9 cellular contexts compared by ENCODE assay signal in the genomic region with DNA sequence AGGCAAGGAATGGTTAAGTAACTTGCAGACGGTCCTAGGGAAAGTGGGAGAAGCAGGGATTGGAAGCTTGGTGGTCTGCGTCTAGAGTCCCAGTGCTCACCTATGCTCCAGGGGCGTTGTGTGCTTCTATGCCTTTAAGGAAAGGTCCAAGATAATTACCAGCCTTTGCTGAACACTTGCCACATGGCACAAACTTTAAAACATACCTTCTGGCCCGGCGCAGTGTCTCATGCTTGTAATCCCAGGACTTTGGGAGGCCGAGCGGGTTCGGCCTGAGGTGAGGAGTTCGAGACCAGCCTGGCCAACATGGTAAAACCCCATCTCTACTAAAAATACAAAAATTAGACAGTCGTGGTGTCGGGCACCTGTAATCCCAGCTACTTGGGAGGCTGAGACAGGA. TPM values are rescaled to one million over a fixed set of nuclear protein-coding genes. Genes with fewer than 3 reads are reported as not detected.
A peak's percentile ranks its signal among the peaks of the same experiment; 100 is the strongest.
DNase-seq lines count a peak whose midpoint lies in the region; ATAC-seq and TF ChIP-seq lines count a peak whose summit lies in the region.
"Had no signal": no experiment of that assay in that cellular context is flagged by ENCODE, and none has a peak within 500 bp of the region (broad histone marks: within the 10 kb centered on the region; RNA-seq: fewer than 3 reads in every experiment).

No MANE protein-coding gene starts in this region.

- H3K4me3 ChIP-seq in coronary artery (peak overlapping the region; percentile 3), neutrophil (ENCODE audit: low read depth in 1 of 2, low read length in 1 of 2) (peak overlapping the region in 1 of 2 experiments; percentile 80)

- no peak for TF ChIP-seq CTCF in C4-2B (conservative IDR thresholded peaks at IDR 0.05)
- TF ChIP-seq CTCF in coronary artery (IDR thresholded peaks at IDR 0.05) = no peak
- no peak for TF ChIP-seq CTCF in neutrophil (IDR thresholded peaks at IDR 0.05)

- ATAC-seq in HG03135 (IDR thresholded peaks at IDR 0.05; ENCODE audit: unreplicated experiment) (no peak), HG02759 (IDR thresholded peaks at IDR 0.05; ENCODE audit: unreplicated experiment) (no peak)

- no peak for DNase-seq in coronary artery (ENCODE audit: low spot score)
- no peak for DNase-seq in stimulated activated CD4-positive, alpha-beta T cell treated with anti-CD3 and anti-CD28 coated beads, Interleukin-4, amount 100 ng/mL, for 24 hours
- no peak for DNase-seq in DMS114 treated with DMSO at 0.1 percent for 48 hours (lab: John Stamatoyannopoulos, UW; ENCODE audit: unreplicated experiment)
- DNase-seq: activated naive CD4-positive, alpha-beta T cell had no signal

- H3K4me3 Mint-ChIP-seq in IgD-negative memory B cell = peak overlapping the region in 3 of 4 donors; percentile 72 to 87 (median 75)

- peaks cover 28% of the 10 kb centered on the region for H3K36me3 ChIP-seq in neutrophil

- H3K9me3 ChIP-seq in neutrophil = no peaks in the 10 kb centered on the region

- H3K9me3 Mint-ChIP-seq in IgD-negative memory B cell = no peaks in the 10 kb centered on the region

- H3K4me1 Mint-ChIP-seq in IgD-negative memory B cell = peaks cover 22 to 43% (median 34%) of the 10 kb centered on the region in 3 donors

- no peaks in the 10 kb centered on the region for H3K36me3 Mint-ChIP-seq in IgD-negative memory B cell

- peaks cover 46 to 52% of the 10 kb centered on the region in 2 experiments for H3K4me1 ChIP-seq in neutrophil (ENCODE audit: control insufficient read depth in 1 of 2, insufficient read depth in 1 of 2, low read depth in 1 of 2, low read length in 1 of 2)

- peak overlapping the region; percentile 95 for H3K27ac ChIP-seq in C4-2B
- H3K27ac ChIP-seq in coronary artery = no peak overlapping the region
- H3K27ac ChIP-seq in neutrophil = peak overlapping the region; percentile 99

- peak overlapping the region in 1 of 3 donors; percentile 91 for H3K27ac Mint-ChIP-seq in IgD-negative memory B cell

- no peaks in the 10 kb centered on the region for H3K27me3 ChIP-seq in neutrophil

- no peaks in the 10 kb centered on the region for H3K27me3 Mint-ChIP-seq in IgD-negative memory B cell

RNA-seq across cellular contexts. Expression of a gene that starts 2.3 kb away (rescaled TPM):
- polyA plus RNA-seq in IgD-negative memory B cell = 78.2 TPM

RNA-seq across cellular contexts. Expression of a gene that starts 28.1 kb away (rescaled TPM):
- polyA plus RNA-seq in IgD-negative memory B cell = 0.51 TPM

RNA-seq across cellular contexts. Expression of a gene that starts 36.9 kb away (rescaled TPM):
- polyA plus RNA-seq in IgD-negative memory B cell = 138 TPM

RNA-seq across cellular contexts. Expression of a gene that starts 58.6 kb away (rescaled TPM):
- polyA plus RNA-seq in IgD-negative memory B cell = 4.5 TPM

Comparison
In these comparisons a context has a peak if more than half of its experiments do, and no peak if none do; other contexts are left out.
1. H3K27ac ChIP-seq: peak in C4-2B (single experiment) and neutrophil (single experiment); none in coronary artery (0 of 2).